ENCODE assay signal across 4 cellular contexts in genomic region chr22:17024380-17024779, GRCh38. TPM values are rescaled to one million over a fixed set of nuclear protein-coding genes. Genes with fewer than 3 reads are reported as not detected.
"Had no signal": no experiment of that assay in that cellular context is flagged by ENCODE, and none has a peak within 500 bp of the region (broad histone marks: within the 10 kb centered on the region; RNA-seq: fewer than 3 reads in every experiment).

No MANE protein-coding gene starts in this region.

RNA-seq across cellular contexts. Expression of gene GAB4, which starts 16.4 kb away (rescaled TPM):
- total RNA-seq: GM23248, H4, HFFc6, IMR-90 had no signal
- polyA plus RNA-seq: GM23248, IMR-90 had no signal
